Comparison of ENCODE assay signal across 9 cellular contexts in genomic region chr3:33277193-33277882, GRCh38. TPM values are rescaled to one million over a fixed set of nuclear protein-coding genes. Genes with fewer than 3 reads are reported as not detected.
DNase-seq lines count a peak whose midpoint lies in the region; ATAC-seq, FAIRE-seq and TF ChIP-seq lines count a peak whose summit lies in the region.
"Had no signal": no experiment of that assay in that cellular context is flagged by ENCODE, and none has a peak within 500 bp of the region (broad histone marks: within the 10 kb centered on the region; RNA-seq: fewer than 3 reads in every experiment).

A gene with protein sequence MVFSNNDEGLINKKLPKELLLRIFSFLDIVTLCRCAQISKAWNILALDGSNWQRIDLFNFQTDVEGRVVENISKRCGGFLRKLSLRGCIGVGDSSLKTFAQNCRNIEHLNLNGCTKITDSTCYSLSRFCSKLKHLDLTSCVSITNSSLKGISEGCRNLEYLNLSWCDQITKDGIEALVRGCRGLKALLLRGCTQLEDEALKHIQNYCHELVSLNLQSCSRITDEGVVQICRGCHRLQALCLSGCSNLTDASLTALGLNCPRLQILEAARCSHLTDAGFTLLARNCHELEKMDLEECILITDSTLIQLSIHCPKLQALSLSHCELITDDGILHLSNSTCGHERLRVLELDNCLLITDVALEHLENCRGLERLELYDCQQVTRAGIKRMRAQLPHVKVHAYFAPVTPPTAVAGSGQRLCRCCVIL (plus strand): TSS chr3:33277442. CDS start chr3:33277513, 71 bp downstream.

- H3K9me3 ChIP-seq in HUES64 (ENCODE audit: insufficient read depth, low read depth, low read length), result peaks cover 5% of the 10 kb centered on the region; the same call in 1 of the 2 replicates
- no peaks in the 10 kb centered on the region for H3K9me3 ChIP-seq in RWPE2 (ENCODE audit: severe bottlenecking)
- peaks cover 0 to under 1% of the 10 kb centered on the region in 2 donors for H3K9me3 ChIP-seq in kidney (ENCODE audit: control insufficient read depth in 1 of 2, low read length in 2 of 2)

- no peaks in the 10 kb centered on the region for H3K27me3 ChIP-seq in HUES64 (ENCODE audit: insufficient read depth, low read length)
- H3K27me3 ChIP-seq in RWPE2 (ENCODE audit: insufficient read depth, poor library complexity, severe bottlenecking), result no peaks in the 10 kb centered on the region

- H3K4me3 ChIP-seq in HUES64 (ENCODE audit: low read length) (peak within 1 kb of the TSS; percentile 70), RWPE2 (ENCODE audit: severe bottlenecking) (peak within 1 kb of the TSS; percentile 70), kidney (ENCODE audit: low read length in 2 of 2) (peak within 1 kb of the TSS; percentile 59 to 69)

- peak within 1 kb of the TSS; percentile 61; the same call in 1 of the 2 replicates for H3K9ac ChIP-seq in HUES64 (ENCODE audit: low read depth, low read length)
- H3K9ac ChIP-seq in kidney (ENCODE audit: low read length in 2 of 2), result peak within 1 kb of the TSS; percentile 46 to 48

- H3K36me3 ChIP-seq in HUES64 (ENCODE audit: insufficient read depth, low read length) (no peaks in the 10 kb centered on the region), RWPE2 (ENCODE audit: low read depth) (0 out of 2 replicates have a peak, but pooled peaks cover 5% of the 10 kb centered on the region), kidney (ENCODE audit: control insufficient read depth in 1 of 2, insufficient read depth in 2 of 2, low read length in 2 of 2) (no peaks in the 10 kb centered on the region)

- peaks cover 3% of the 10 kb centered on the region for H3K4me1 ChIP-seq in HUES64 (ENCODE audit: insufficient read depth, low read length)
- H3K4me1 ChIP-seq in RWPE2 (ENCODE audit: insufficient read depth, poor library complexity, severe bottlenecking), result peaks cover 11% of the 10 kb centered on the region
- H3K4me1 ChIP-seq in kidney (ENCODE audit: control insufficient read depth in 1 of 2, insufficient read depth in 1 of 2, low read depth in 1 of 2, low read length in 2 of 2), result no peaks in the 10 kb centered on the region

- peak; percentile 76 for ATAC-seq in GM18909 (IDR thresholded peaks at IDR 0.05; ENCODE audit: poor library complexity, unreplicated experiment)
- ATAC-seq in RWPE2 (ENCODE audit: low read depth), result peak; percentile 88
- ATAC-seq in HG03095 (IDR thresholded peaks at IDR 0.05; ENCODE audit: unreplicated experiment), result no peak

- DNase-seq in C1 segment of cervical spinal cord (lab: John Stamatoyannopoulos, UW) (peak in 8 of 14 donors; percentile 3 to 62 (median 19)), RWPE2 (ENCODE audit: low spot score) (peak; percentile 76), cerebellum (ENCODE audit: low spot score) (peak; percentile 88), kidney (peak; percentile 89)
- peak; percentile 2 to 5 (median 3) for DNase-seq in stimulated activated CD4-positive, alpha-beta T cell treated with anti-CD3 and anti-CD28 coated beads, Interleukin-12 subunit alpha, Interleukin-12 subunit beta, amount 100 ng/mL, for 48 hours (ENCODE audit: low read depth in 2 of 3, low spot score in 1 of 3)

- no peak within 1 kb of the TSS for H3K27ac ChIP-seq in HUES64 (ENCODE audit: low read depth, low read length)
- peak within 1 kb of the TSS; percentile 33 for H3K27ac ChIP-seq in RWPE2 (ENCODE audit: poor library complexity, severe bottlenecking)
- no peak within 1 kb of the TSS for H3K27ac ChIP-seq in kidney (ENCODE audit: low read depth in 2 of 2, low read length in 2 of 2)

- TF ChIP-seq CTCF in RWPE2 (IDR thresholded peaks at IDR 0.05; ENCODE audit: poor library complexity, severe bottlenecking) (no peak), kidney (IDR thresholded peaks at IDR 0.05; ENCODE audit: borderline replicate concordance, extremely low read depth, insufficient read depth) (no peak)

- no peak for FAIRE-seq in kidney (lab: Jason Lieb, UNC)
- FAIRE-seq: TTC549 had no signal

- intact Hi-C loops in kidney (cut with DNase I), result no loop called here

- under 1% methylated on average over 63 of the region's 63 CpGs for WGBS in HUES64

RNA-seq across cellular contexts. Expression of the gene that starts here (rescaled TPM):
- polyA plus RNA-seq in HUES64 (2013, experiment 1 of 2), result 1.8 TPM
- polyA plus RNA-seq in HUES64 (2013, experiment 2 of 2), result 2.9 TPM
- total RNA-seq in cerebellum (62.3 TPM), kidney (18.3 TPM)
- 10.8 TPM for polyA plus RNA-seq in kidney (ENCODE audit: insufficient read depth, low read depth, low replicate concordance)

Comparison
In these comparisons a context has a peak if more than half of its experiments do, and no peak if none do; other contexts are left out.
1. DNase-seq: peak in every context shown above with its lines; median percentile 89 in kidney; 88 in cerebellum; 76 in RWPE2; 19 in C1 segment of cervical spinal cord; 3 in stimulated activated CD4-positive, alpha-beta T cell treated with anti-CD3 and anti-CD28 coated beads, Interleukin-12 subunit alpha, Interleukin-12 subunit beta, amount 100 ng/mL, for 48 hours.